Comparison of ENCODE assay signal across 8 cellular contexts in genomic region chr13:50911937-50912624, GRCh38. TPM values are rescaled to one million over a fixed set of nuclear protein-coding genes. Genes with fewer than 3 reads are reported as not detected.
DNase-seq lines count a peak whose midpoint lies in the region; ATAC-seq, FAIRE-seq and TF ChIP-seq lines count a peak whose summit lies in the region.

No MANE protein-coding gene starts in this region.

- H3K27me3 ChIP-seq in pancreas (no peaks in the 10 kb centered on the region), transverse colon (no peaks in the 10 kb centered on the region)

- H3K9me3 Mint-ChIP-seq in activated naive CD4-positive, alpha-beta T cell treated with anti-CD3 and anti-CD28 coated beads, Interleukin-2, amount 10 ng/mL, durations not matched to agents 7 days and 5 days = no peaks in the 10 kb centered on the region

- peak overlapping the region; percentile 99 for H3K27ac Mint-ChIP-seq in activated naive CD4-positive, alpha-beta T cell treated with anti-CD3 and anti-CD28 coated beads, Interleukin-2, amount 10 ng/mL, durations not matched to agents 7 days and 5 days

- peak overlapping the region; percentile 98 for H3K4me3 Mint-ChIP-seq in activated naive CD4-positive, alpha-beta T cell treated with anti-CD3 and anti-CD28 coated beads, Interleukin-2, amount 10 ng/mL, durations not matched to agents 7 days and 5 days

- POLR2A ChIA-PET in GM10248 (lab: Yijun Ruan, JAX) = interaction anchor here (1.5 kb wide), 1 partner anchor 915 kb away, joined by 6 read pairs; the partner anchor contains the start of gene TRIM13

- no peak for FAIRE-seq in pancreas (lab: Jason Lieb, UNC)

- no peak for TF ChIP-seq EP300 in transverse colon (IDR thresholded peaks at IDR 0.05; ENCODE audit: low read depth)

- peak; percentile 79 for DNase-seq in GM10248 (ENCODE audit: extremely low spot score)
- DNase-seq in HFF-Myc (ENCODE audit: extremely low read depth, low read depth) = peak; percentile 88
- DNase-seq in MV-4-11 (lab: John Stamatoyannopoulos, UW) = peak; percentile 98
- peak; percentile 94 for DNase-seq in SK-MEL-5 (ENCODE audit: low read depth, low spot score)
- DNase-seq in activated naive CD4-positive, alpha-beta T cell treated with anti-CD3 and anti-CD28 coated beads, Interleukin-2, amount 10 ng/mL, durations not matched to agents 7 days and 5 days = peak; percentile 97
- peak; percentile 52 for DNase-seq in glomerular endothelial cell (ENCODE audit: extremely low read depth, low read depth, low spot score)
- peak; percentile 72 to 95 (median 85) for DNase-seq in pancreas
- peak; percentile 94 for DNase-seq in transverse colon

- H3K27me3 Mint-ChIP-seq in activated naive CD4-positive, alpha-beta T cell treated with anti-CD3 and anti-CD28 coated beads, Interleukin-2, amount 10 ng/mL, durations not matched to agents 7 days and 5 days = no peaks in the 10 kb centered on the region

- H3K4me1 Mint-ChIP-seq in activated naive CD4-positive, alpha-beta T cell treated with anti-CD3 and anti-CD28 coated beads, Interleukin-2, amount 10 ng/mL, durations not matched to agents 7 days and 5 days = peaks cover 71% of the 10 kb centered on the region

- H3K9me3 ChIP-seq in pancreas (no peaks in the 10 kb centered on the region), transverse colon (no peaks in the 10 kb centered on the region)

- in situ Hi-C loops in SK-MEL-5 (cut with HindIII; ENCODE audit: low pct_unique_long_range_greater_than_20kb, low sequenced_read_pairs) = no loop called here
- in situ Hi-C loops in transverse colon (cut with MboI; ENCODE audit: low pct_ligation_motif_present in 1 of 4, low pct_unique_long_range_greater_than_20kb in 1 of 4, low sequenced_read_pairs in 3 of 4) = loop anchor here (10.0 to 25.0 kb wide), 5 partner anchors 107 to 925 kb away; partner anchors contain the start of gene TRIM13 (in 4 of the 4)

- peaks cover 27% of the 10 kb centered on the region for H3K36me3 Mint-ChIP-seq in activated naive CD4-positive, alpha-beta T cell treated with anti-CD3 and anti-CD28 coated beads, Interleukin-2, amount 10 ng/mL, durations not matched to agents 7 days and 5 days

- TF ChIP-seq POLR2A in transverse colon (IDR thresholded peaks at IDR 0.05) = no peak

- TF ChIP-seq CTCF in GM10248 (IDR thresholded peaks at IDR 0.05; ENCODE audit: control extremely low read depth, extremely low read depth, low read depth, missing control alignments) (peak; percentile 84), HFF-Myc (IDR thresholded peaks at IDR 0.05; ENCODE audit: low read depth, low read length, missing control alignments) (peak; percentile 93), pancreas (IDR thresholded peaks at IDR 0.05) (peak; percentile 60 to 76 (median 70)), transverse colon (IDR thresholded peaks at IDR 0.05) (peak; percentile 73 to 85 (median 83))

- intact Hi-C loops in pancreas (cut with DNase I) (no loop called here), transverse colon (cut with DNase I; ENCODE audit: low total_unique reads) (no loop called here)

- peaks cover 0 to 20% (median 17%) of the 10 kb centered on the region in 3 donors for H3K4me1 ChIP-seq in pancreas
- peaks cover 6 to 53% (median 19%) of the 10 kb centered on the region in 4 donors for H3K4me1 ChIP-seq in transverse colon

- H3K4me3 ChIP-seq in HFF-Myc (replicated peaks; ENCODE audit: low read depth, low read length) (no peak overlapping the region), pancreas (no peak overlapping the region), transverse colon (no peak overlapping the region)

- ATAC-seq in pancreas = peak in 3 of 4 donors; percentile 43 to 64 (median 58)

- 29 to 37% methylated on average over 4 of the region's 4 CpGs for WGBS in pancreas, 2 donors
- WGBS in transverse colon (ENCODE audit: low coverage in 1 of 2), 2 donors = 20 to 83% methylated on average over 1 to 4 of the region's 4 CpGs

- H3K36me3 ChIP-seq in pancreas (no peaks in the 10 kb centered on the region), transverse colon (no peaks in the 10 kb centered on the region)

- CTCF ChIA-PET in GM10248 (lab: Yijun Ruan, JAX) = interaction anchor here (0.6 to 5.8 kb wide), 64 partner anchors 9 to 1223 kb away, joined by 3 to 54 read pairs (median 4); partner anchors contain the start of gene TRIM13
- CTCF ChIA-PET in activated naive CD4-positive, alpha-beta T cell treated with anti-CD3 and anti-CD28 coated beads, Interleukin-2, amount 10 ng/mL, durations not matched to agents 7 days and 5 days (lab: Charles Lee) = interaction anchor here (0.6 to 6.1 kb wide), 40 partner anchors 10 to 976 kb away, joined by 3 to 84 read pairs (median 4); partner anchors contain the start of genes SPRYD7 and TRIM13

- H3K27ac ChIP-seq in pancreas (no peak overlapping the region), transverse colon (peak overlapping the region; percentile 89 to 94 (median 90))

RNA-seq across cellular contexts. Expression of gene RNASEH2B, which starts 2.5 kb away (rescaled TPM):
- total RNA-seq in SK-MEL-5 (2014; rRNA removed; shearing (Covaris generic)) = 79.6 and 87.0 TPM in 2 replicates
- 37.8 and 43.6 TPM in 2 replicates for polyA plus RNA-seq in SK-MEL-5 (2015; cell fraction: cytosol; rRNA removed)
- 48.6 and 60.4 TPM in 2 replicates for polyA plus RNA-seq in SK-MEL-5 (2015; cell fraction: nucleus; rRNA removed)
- 24.4 and 27.6 TPM in 2 replicates for total RNA-seq in glomerular endothelial cell
- total RNA-seq in pancreas = 10 to 100 TPM; 19.0 to 24.8 (median 22.4) TPM
- polyA plus RNA-seq in pancreas = 10 to 100 TPM; 24.8 to 41.6 TPM
- 10 to 100 TPM; 13.8 to 37.5 (median 19.0) TPM for total RNA-seq in transverse colon

Comparison
In these comparisons a context has a peak if more than half of its experiments do, and no peak if none do; other contexts are left out.
1. H3K27ac ChIP-seq: peak in transverse colon (4 of 4); none in pancreas (0 of 4).
2. Peak in every context shown above with its lines, with median percentiles within 50 percentile points of each other: DNase-seq and CTCF ChIP-seq.